8 cellular contexts compared by ENCODE assay signal in the genomic region with DNA sequence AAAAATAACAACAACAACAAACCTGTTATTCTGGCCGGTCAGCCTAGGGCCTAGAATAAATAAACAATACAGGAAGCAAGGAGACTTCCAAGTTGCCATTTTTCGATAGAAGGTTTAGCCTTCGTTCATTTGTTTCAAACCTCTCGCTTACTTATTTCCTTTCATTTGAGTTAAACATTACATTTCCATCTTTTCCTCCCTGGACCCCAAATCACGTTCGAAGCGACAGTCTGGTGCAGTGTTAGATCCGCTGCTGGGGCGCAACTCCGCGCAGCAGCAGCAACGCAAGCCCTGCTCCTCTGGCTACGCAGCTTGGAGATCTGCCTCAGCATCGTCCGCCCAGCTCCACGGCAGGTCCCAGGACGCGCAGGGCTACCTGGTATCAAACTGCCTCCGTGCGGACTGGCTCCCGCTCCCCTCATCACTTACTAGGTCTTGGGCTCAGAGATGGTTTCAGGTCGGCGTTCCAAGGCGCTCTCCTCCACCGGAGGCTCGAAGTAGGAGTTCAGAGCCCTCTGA.
DNase-seq lines count a peak whose midpoint lies in the region; ATAC-seq and TF ChIP-seq lines count a peak whose summit lies in the region.

No MANE protein-coding gene starts in this region.

- H3K4me2 ChIP-seq in OCI-LY1 (ENCODE audit: low read length) = peak overlapping the region; percentile 82

- H3K4me1 ChIP-seq in OCI-LY1 (ENCODE audit: insufficient read depth, low read length, severe bottlenecking) (peaks cover 29% of the 10 kb centered on the region), iPS-15b (ENCODE audit: control insufficient read depth, insufficient read depth, low read length) (peaks cover 5% of the 10 kb centered on the region)

- peak; percentile 17 for DNase-seq in activated T-cell treated with anti-CD3 and anti-CD28 coated beads for 48 hours (ENCODE audit: low read depth)
- no peak for DNase-seq in activated T-cell treated with anti-CD3 and anti-CD28 coated beads, Interleukin-2, amount 50 U/mL, for 48 hours
- DNase-seq in astrocyte of the hippocampus (ENCODE audit: low read depth, low spot score) = peak; percentile 72

- H3K9me2 ChIP-seq in OCI-LY1 (ENCODE audit: low read depth, low read length) = no peaks in the 10 kb centered on the region

- H3K9ac ChIP-seq in OCI-LY1 (ENCODE audit: low read length) = peak overlapping the region; percentile 94
- H3K9ac ChIP-seq in iPS-15b (ENCODE audit: low read depth, low read length) = peak overlapping the region; percentile 96

- H3K27me3 ChIP-seq in OCI-LY1 (ENCODE audit: insufficient read depth, low read length) (no peaks in the 10 kb centered on the region), iPS-15b (ENCODE audit: control insufficient read depth, insufficient read depth, low read length) (no peaks in the 10 kb centered on the region)

- peaks cover 50% of the 10 kb centered on the region for H3K36me3 ChIP-seq in OCI-LY1 (ENCODE audit: insufficient read depth, low read length)
- H3K36me3 ChIP-seq in iPS-15b (ENCODE audit: control insufficient read depth, insufficient read depth, low read length) = peaks cover 12% of the 10 kb centered on the region

- ATAC-seq in HG02884 (IDR thresholded peaks at IDR 0.05; ENCODE audit: unreplicated experiment) (peak; percentile 33), GM18861 (IDR thresholded peaks at IDR 0.05; ENCODE audit: unreplicated experiment) (no peak)

- no peaks in the 10 kb centered on the region; the same call in 1 of the 2 replicates for H3F3A ChIP-seq in OCI-LY1 (ENCODE audit: insufficient read depth, low read length)

- H2AFZ ChIP-seq in OCI-LY1 (ENCODE audit: low read length) = no peak overlapping the region

- H3K9me3 ChIP-seq in OCI-LY1 (ENCODE audit: low read length) (peaks cover 5% of the 10 kb centered on the region; the same call in 1 of the 2 replicates), iPS-15b (ENCODE audit: control insufficient read depth, insufficient read depth, low read length) (no peaks in the 10 kb centered on the region)

- peak overlapping the region; percentile 54 for H3K27ac ChIP-seq in OCI-LY1 (ENCODE audit: low read depth, low read length, poor library complexity, severe bottlenecking)
- peak overlapping the region; percentile 36 to 96 (median 89) for H3K27ac ChIP-seq in skin epidermis

- H3K4me3 ChIP-seq in OCI-LY1 (ENCODE audit: low read depth, low read length, poor library complexity, severe bottlenecking) (peak overlapping the region; percentile 93), iPS-15b (ENCODE audit: low read depth, low read length) (peak overlapping the region; percentile 100), skin epidermis (peak overlapping the region; percentile 74 to 97 (median 93))

- no peaks in the 10 kb centered on the region for H4K20me1 ChIP-seq in OCI-LY1 (ENCODE audit: insufficient read depth, low read length)

- TF ChIP-seq CTCF in OCI-LY1 (IDR thresholded peaks at IDR 0.05; ENCODE audit: low read length) = no peak

- H3K79me2 ChIP-seq in OCI-LY1 (ENCODE audit: insufficient read depth, low read length) = peaks cover 18% of the 10 kb centered on the region

Comparison
In these comparisons a context has a peak if more than half of its experiments do, and no peak if none do; other contexts are left out.
1. DNase-seq: peak in activated T-cell treated with anti-CD3 and anti-CD28 coated beads for 48 hours (single experiment) and astrocyte of the hippocampus (single experiment); none in activated T-cell treated with anti-CD3 and anti-CD28 coated beads, Interleukin-2, amount 50 U/mL, for 48 hours (0 of 2).
2. Peak in every context shown above with its lines, with median percentiles within 50 percentile points of each other: H3K4me3 ChIP-seq.